In the genomic region with DNA sequence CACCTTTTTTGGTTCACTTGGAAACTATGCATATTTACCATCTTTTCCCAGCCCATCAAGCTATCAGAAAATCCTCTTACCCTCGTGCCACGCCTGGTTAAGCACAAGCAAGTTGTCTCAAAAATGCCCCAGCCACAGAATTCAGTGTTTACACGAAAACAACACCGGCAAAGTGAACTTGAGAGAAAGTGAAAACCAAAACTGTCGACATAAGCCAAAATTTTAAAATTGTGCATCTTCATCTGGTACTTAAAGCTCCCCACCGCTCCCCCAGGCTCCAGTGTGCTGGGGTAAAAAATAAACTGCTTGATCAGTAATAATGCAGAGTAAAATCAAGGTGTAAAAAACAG, we compare ENCODE assay signal across 30 cellular contexts.
DNase-seq lines count a peak whose midpoint lies in the region; ATAC-seq, FAIRE-seq and TF ChIP-seq lines count a peak whose summit lies in the region.
"Had no signal": no experiment of that assay in that cellular context is flagged by ENCODE, and none has a peak within 500 bp of the region (broad histone marks: within the 10 kb centered on the region; RNA-seq: fewer than 3 reads in every experiment).

No MANE protein-coding gene starts in this region.

- no peaks in the 10 kb centered on the region for H3K27me3 Mint-ChIP-seq in CD4-positive, CD25-positive, alpha-beta regulatory T cell
- H3K27me3 Mint-ChIP-seq in activated CD4-positive, alpha-beta memory T cell treated with anti-CD3 and anti-CD28 coated beads, Interleukin-2, amount 10 ng/mL, durations not matched to agents 7 days and 5 days, result no peaks in the 10 kb centered on the region
- H3K27me3 Mint-ChIP-seq: activated B cell treated with CpG ODN at 0.5 μM for 24 hours; CD8-positive, alpha-beta memory T cell had no signal

- peak; percentile 28 for FAIRE-seq in GM12891 (lab: Jason Lieb, UNC)
- FAIRE-seq: endothelial cell of umbilical vein, GM19239, K562, small intestine had no signal

- intact Hi-C loops in gastrocnemius medialis (cut with DNase I; ENCODE audit: low total_unique reads), result no loop called here

- H3K4me1 ChIP-seq in CD4-positive, CD25-positive, alpha-beta regulatory T cell (ENCODE audit: control insufficient read depth, insufficient read depth, low read length, poor library complexity, severe bottlenecking), result peaks cover 29% of the 10 kb centered on the region
- H3K4me1 ChIP-seq in gastrocnemius medialis, result peaks cover 62 to 63% of the 10 kb centered on the region in 2 donors

- no peak for DNase-seq in CD4-positive, CD25-positive, alpha-beta regulatory T cell
- DNase-seq in GM12891 (ENCODE audit: insufficient read length, low spot score), result no peak
- no peak for DNase-seq in activated CD4-positive, alpha-beta memory T cell treated with anti-CD3 and anti-CD28 coated beads, Interleukin-2, amount 10 ng/mL, durations not matched to agents 7 days and 5 days
- DNase-seq in gastrocnemius medialis, result no peak
- no peak for DNase-seq in middle frontal gyrus (ENCODE audit: extremely low spot score, low spot score)
- DNase-seq: activated B cell treated with CpG ODN at 0.5 μM for 24 hours; activated CD4-positive, alpha-beta T cell treated with anti-CD3 and anti-CD28 coated beads, Interleukin-2, amount 50 U/mL, for 4 hours; activated gamma-delta T cell; activated T-cell treated with anti-CD3 and anti-CD28 coated beads for 4 hours; CD8-positive, alpha-beta memory T cell; H9; mesendoderm; MG63; NCI-H1417; NCI-H2029 treated with DMSO at 0.1 percent for 48 hours; NCI-H2227 treated with DMSO at 0.1 percent for 48 hours; NCI-H526 treated with DMSO at 0.1 percent for 48 hours; SIG-M5; small intestine; stimulated activated CD4-positive, alpha-beta T cell treated with anti-CD3 and anti-CD28 coated beads, Interleukin-2, amount 100 ng/mL, for 24 hours; substantia nigra; SW 1271; upper lobe of left lung had no signal

- no peaks in the 10 kb centered on the region for H3K9me3 ChIP-seq in CD4-positive, CD25-positive, alpha-beta regulatory T cell (ENCODE audit: control insufficient read depth in 2 of 2, low read length in 2 of 2)
- H3K9me3 ChIP-seq in gastrocnemius medialis, result no peaks in the 10 kb centered on the region
- H3K9me3 ChIP-seq: MG63, upper lobe of left lung had no signal

- CTCF ChIA-PET in activated CD4-positive, alpha-beta memory T cell treated with anti-CD3 and anti-CD28 coated beads, Interleukin-2, amount 10 ng/mL, durations not matched to agents 7 days and 5 days (lab: Charles Lee), result interaction anchor here (1.0 kb wide), 1 partner anchor 32 kb away, joined by 3 read pairs; no protein-coding TSS in a partner anchor

- peaks cover 8 to 71% (median 51%) of the 10 kb centered on the region in 4 donors for H3K4me1 Mint-ChIP-seq in CD4-positive, CD25-positive, alpha-beta regulatory T cell
- peaks cover 54% of the 10 kb centered on the region for H3K4me1 Mint-ChIP-seq in activated CD4-positive, alpha-beta memory T cell treated with anti-CD3 and anti-CD28 coated beads, Interleukin-2, amount 10 ng/mL, durations not matched to agents 7 days and 5 days

- TF ChIP-seq POLR2A in GM12891 (IDR thresholded peaks at IDR 0.05; ENCODE audit: low read depth, low read length) (no peak), gastrocnemius medialis (IDR thresholded peaks at IDR 0.05) (no peak)

- H3K27ac Mint-ChIP-seq in CD4-positive, CD25-positive, alpha-beta regulatory T cell, result peak overlapping the region; percentile 26 to 75 (median 62)
- peak overlapping the region; percentile 12 for H3K27ac Mint-ChIP-seq in activated CD4-positive, alpha-beta memory T cell treated with anti-CD3 and anti-CD28 coated beads, Interleukin-2, amount 10 ng/mL, durations not matched to agents 7 days and 5 days
- H3K27ac Mint-ChIP-seq: activated B cell treated with CpG ODN at 0.5 μM for 24 hours had no signal

- H3K4me3 Mint-ChIP-seq in CD4-positive, CD25-positive, alpha-beta regulatory T cell, result no peak overlapping the region
- H3K4me3 Mint-ChIP-seq in activated CD4-positive, alpha-beta memory T cell treated with anti-CD3 and anti-CD28 coated beads, Interleukin-2, amount 10 ng/mL, durations not matched to agents 7 days and 5 days, result no peak overlapping the region
- H3K4me3 Mint-ChIP-seq: activated B cell treated with CpG ODN at 0.5 μM for 24 hours; CD8-positive, alpha-beta memory T cell; H9 had no signal

- H3K9me3 Mint-ChIP-seq in CD4-positive, CD25-positive, alpha-beta regulatory T cell, result no peaks in the 10 kb centered on the region
- no peaks in the 10 kb centered on the region for H3K9me3 Mint-ChIP-seq in activated CD4-positive, alpha-beta memory T cell treated with anti-CD3 and anti-CD28 coated beads, Interleukin-2, amount 10 ng/mL, durations not matched to agents 7 days and 5 days
- H3K9me3 Mint-ChIP-seq: activated B cell treated with CpG ODN at 0.5 μM for 24 hours; CD8-positive, alpha-beta memory T cell; H9 had no signal

- in situ Hi-C loops in gastrocnemius medialis (cut with MboI; ENCODE audit: low sequenced_read_pairs in 4 of 4), result no loop called here

- H3K36me3 ChIP-seq in CD4-positive, CD25-positive, alpha-beta regulatory T cell (ENCODE audit: control insufficient read depth, insufficient read depth, low read length), result peaks cover 29% of the 10 kb centered on the region
- H3K36me3 ChIP-seq in gastrocnemius medialis, result no peaks in the 10 kb centered on the region
- H3K36me3 ChIP-seq: MG63, upper lobe of left lung had no signal

- no peak overlapping the region for H3K27ac ChIP-seq in CD4-positive, CD25-positive, alpha-beta regulatory T cell (ENCODE audit: insufficient read depth, low read length, poor library complexity, severe bottlenecking)
- H3K27ac ChIP-seq in gastrocnemius medialis, result peak overlapping the region; percentile 94 to 99 (median 98)

- no peak for ATAC-seq in CD4-positive, CD25-positive, alpha-beta regulatory T cell (ENCODE audit: low read depth in 2 of 2)
- ATAC-seq in gastrocnemius medialis (no peak), HG03108 (IDR thresholded peaks at IDR 0.05; ENCODE audit: unreplicated experiment) (no peak), GM18519 (IDR thresholded peaks at IDR 0.05; ENCODE audit: low FRiP score, unreplicated experiment) (no peak)
- ATAC-seq: K562, left lobe of liver, Panc1 had no signal

- no peak overlapping the region for H3K4me3 ChIP-seq in CD4-positive, CD25-positive, alpha-beta regulatory T cell (ENCODE audit: low read depth, low read length)
- H3K4me3 ChIP-seq in gastrocnemius medialis, result no peak overlapping the region
- H3K4me3 ChIP-seq: K562, MG63, upper lobe of left lung had no signal

- no peak for TF ChIP-seq CTCF in gastrocnemius medialis (IDR thresholded peaks at IDR 0.05 in 4 of 5, conservative IDR thresholded peaks at IDR 0.05 in 1 of 5)

- peaks cover 15% of the 10 kb centered on the region for H3K36me3 Mint-ChIP-seq in CD4-positive, CD25-positive, alpha-beta regulatory T cell
- H3K36me3 Mint-ChIP-seq in activated CD4-positive, alpha-beta memory T cell treated with anti-CD3 and anti-CD28 coated beads, Interleukin-2, amount 10 ng/mL, durations not matched to agents 7 days and 5 days (ENCODE audit: low read depth), result peaks cover 36% of the 10 kb centered on the region

- POLR2A ChIA-PET in activated CD4-positive, alpha-beta memory T cell treated with anti-CD3 and anti-CD28 coated beads, Interleukin-2, amount 10 ng/mL, durations not matched to agents 7 days and 5 days (lab: Charles Lee), result interaction anchor here (1.5 to 2.1 kb wide), 3 partner anchors 9 to 32 kb away, joined by 4 to 10 read pairs (median 4); no protein-coding TSS in a partner anchor

- no peaks in the 10 kb centered on the region for H3K27me3 ChIP-seq in CD4-positive, CD25-positive, alpha-beta regulatory T cell (ENCODE audit: control insufficient read depth, insufficient read depth, low read length)
- H3K27me3 ChIP-seq in gastrocnemius medialis, result no peaks in the 10 kb centered on the region
- H3K27me3 ChIP-seq: MG63, upper lobe of left lung had no signal

TF ChIP-seq in GM12891, 5 proteins besides CTCF, POLR2A, EP300 and RAD21:
- TF ChIP-seq POLR2AphosphoS5 (IDR thresholded peaks at IDR 0.05; ENCODE audit: low read depth, low read length) (no peak), SPI1 (IDR thresholded peaks at IDR 0.05; ENCODE audit: low read depth, low read length) (no peak), PAX5 (IDR thresholded peaks at IDR 0.05; ENCODE audit: insufficient read depth, low read length, severe bottlenecking) (peak; percentile 88)
